In the genomic region with DNA sequence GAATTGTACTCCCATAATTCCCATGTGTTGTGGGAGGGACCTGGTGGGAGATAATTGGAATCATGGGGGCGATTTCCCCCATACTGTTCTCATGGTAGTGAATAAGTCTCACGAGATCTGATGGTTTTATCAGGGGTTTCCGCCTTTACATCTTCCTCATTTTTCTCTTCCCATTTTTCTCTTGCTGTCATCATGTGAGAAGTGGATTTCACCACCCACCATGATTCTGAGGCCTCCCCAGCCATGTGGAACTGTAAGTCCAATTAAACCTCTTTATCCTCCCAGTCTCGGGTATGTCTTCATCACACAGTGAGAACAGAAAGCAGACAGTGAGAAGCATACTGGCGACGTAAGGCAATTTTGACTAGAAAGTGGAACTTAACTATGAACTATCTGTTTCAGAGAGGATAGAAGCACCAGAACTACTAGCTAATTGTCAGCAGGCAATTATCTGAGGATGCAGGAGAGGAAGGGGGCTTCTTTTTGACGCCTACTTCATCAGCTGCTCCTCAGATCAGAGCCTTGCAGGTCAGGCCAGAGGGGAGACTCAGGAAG, we compare ENCODE assay signal across 23 cellular contexts. TPM values are rescaled to one million over a fixed set of nuclear protein-coding genes. Genes with fewer than 3 reads are reported as not detected.
"Had no signal": no experiment of that assay in that cellular context is flagged by ENCODE, and none has a peak within 500 bp of the region (broad histone marks: within the 10 kb centered on the region; RNA-seq: fewer than 3 reads in every experiment).

No MANE protein-coding gene starts in this region.

- DNase-seq: effector memory CD4-positive, alpha-beta T cell; gastrocnemius medialis; heart right ventricle; islet precursor cell; mammary epithelial cell; mucosa of descending colon; naive thymus-derived CD8-positive, alpha-beta T cell; psoas muscle; retina; right lobe of liver; stimulated activated CD4-positive, alpha-beta T cell treated with anti-CD3 and anti-CD28 coated beads, Interleukin-4, amount 100 ng/mL, for 1 hour; stimulated activated CD8-positive, alpha-beta memory T cell treated with anti-CD3 and anti-CD28 coated beads, Interleukin-4, amount 100 ng/mL, for 48 hours; stimulated activated naive CD8-positive, alpha-beta T cell treated with anti-CD3 and anti-CD28 coated beads, Interleukin-15, Interleukin-2, amounts not matched to agents 100 U/mL and 50 U/mL, for 24 hours; tibial artery; upper lobe of left lung; uterus had no signal

- ATAC-seq: gastrocnemius medialis; heart right ventricle; left lobe of liver; mucosa of descending colon; naive thymus-derived CD8-positive, alpha-beta T cell; psoas muscle; right lobe of liver; stimulated activated effector memory CD8-positive, alpha-beta T cell treated with anti-CD3 and anti-CD28 coated beads, Interleukin-12 subunit alpha, Interleukin-12 subunit beta, amount 100 ng/mL, for 72 hours; stimulated activated naive CD8-positive, alpha-beta T cell treated with anti-CD3 and anti-CD28 coated beads, Interleukin-15, Interleukin-2, amounts not matched to agents 100 U/mL and 50 U/mL, for 24 hours had no signal

RNA-seq across cellular contexts. Expression of a gene that starts 8.5 kb away (rescaled TPM):
- total RNA-seq: esophagus muscularis mucosa; fibroblast of villous mesenchyme; gastrocnemius medialis; heart right ventricle; left lobe of liver; mammary epithelial cell; mesenteric fat pad; mucosa of descending colon; naive thymus-derived CD8-positive, alpha-beta T cell; osteoblast; psoas muscle; right lobe of liver; temporal lobe; upper lobe of left lung had no signal
